ENCODE assay signal across 1 cellular context in genomic region chr12:89019439-89020120, GRCh38.
TF ChIP-seq lines count a peak whose summit lies in the region.

No MANE protein-coding gene starts in this region.

TF ChIP-seq in HepG2, 621 proteins besides CTCF, POLR2A, EP300 and RAD21 (continued from another document):
- TF ChIP-seq THAP11 (CRISPR knock-in tag; IDR thresholded peaks at IDR 0.05), result peak; percentile 48; the same call in 1 of the 2 replicates
- TF ChIP-seq ZBTB44 (CRISPR knock-in tag; IDR thresholded peaks at IDR 0.05), result no peak
- 0 out of 2 replicates have a peak, but pooled peaks have one; percentile 27 for TF ChIP-seq ZGPAT (CRISPR knock-in tag; IDR thresholded peaks at IDR 0.05)
- TF ChIP-seq ZNF589 (CRISPR knock-in tag; conservative IDR thresholded peaks at IDR 0.05), result no peak
- peak; percentile 39; the same call in 1 of the 2 replicates for TF ChIP-seq KLF6 (CRISPR knock-in tag; IDR thresholded peaks at IDR 0.05)
- TF ChIP-seq ZNF331 (CRISPR knock-in tag; IDR thresholded peaks at IDR 0.05), result 0 out of 2 replicates have a peak, but pooled peaks have one; percentile 53
- TF ChIP-seq FOXK1 (CRISPR knock-in tag; IDR thresholded peaks at IDR 0.05; ENCODE audit: borderline replicate concordance, low read depth), result peak; percentile 26; the same call in 1 of the 2 replicates
- 0 out of 2 replicates have a peak, but pooled peaks have one; percentile 38 for TF ChIP-seq KDM2A (CRISPR knock-in tag; IDR thresholded peaks at IDR 0.05; ENCODE audit: borderline replicate concordance, low read depth)
- 0 out of 2 replicates have a peak, but pooled peaks have one; percentile 14 for TF ChIP-seq CEBPG (CRISPR knock-in tag; IDR thresholded peaks at IDR 0.05)
- peak; percentile 72 for TF ChIP-seq BCL6 (CRISPR knock-in tag; IDR thresholded peaks at IDR 0.05)
- TF ChIP-seq ZBTB4 (CRISPR knock-in tag; IDR thresholded peaks at IDR 0.05; ENCODE audit: borderline replicate concordance), result no peak
- 0 out of 2 replicates have a peak, but pooled peaks have one; percentile 34 for TF ChIP-seq ZMYM4 (CRISPR knock-in tag; IDR thresholded peaks at IDR 0.05)
- TF ChIP-seq HMGXB4 (CRISPR knock-in tag; IDR thresholded peaks at IDR 0.05; ENCODE audit: borderline replicate concordance in 1 of 2, low read depth in 1 of 2), result peak; percentile 23 to 51; a peak in 1 of 4 replicates
- TF ChIP-seq MTA3 (CRISPR knock-in tag; IDR thresholded peaks at IDR 0.05), result no peak
- peak; percentile 35 for TF ChIP-seq SALL1 (CRISPR knock-in tag; IDR thresholded peaks at IDR 0.05)
- 0 out of 2 replicates have a peak, but pooled peaks have one; percentile 17 for TF ChIP-seq ELF3 (CRISPR knock-in tag; IDR thresholded peaks at IDR 0.05)
- TF ChIP-seq BRD4 (CRISPR knock-in tag; IDR thresholded peaks at IDR 0.05), result no peak
- no peak for TF ChIP-seq ZNF143 (CRISPR knock-in tag; IDR thresholded peaks at IDR 0.05)
- peak; percentile 34 for TF ChIP-seq TEAD3 (CRISPR knock-in tag; optimal IDR thresholded peaks at IDR 0.05; ENCODE audit: borderline replicate concordance)
TF ChIP-seq in HepG2: peak in this region for 28.
